Comparison of ENCODE assay signal across 19 cellular contexts in genomic region chr20:3414122-3414521, GRCh38. TPM values are rescaled to one million over a fixed set of nuclear protein-coding genes. Genes with fewer than 3 reads are reported as not detected.
DNase-seq lines count a peak whose midpoint lies in the region; ATAC-seq, FAIRE-seq and TF ChIP-seq lines count a peak whose summit lies in the region.
"Had no signal": no experiment of that assay in that cellular context is flagged by ENCODE, and none has a peak within 500 bp of the region (broad histone marks: within the 10 kb centered on the region; RNA-seq: fewer than 3 reads in every experiment).

No MANE protein-coding gene starts in this region.

- intact Hi-C loops in HCT116 (cut with micrococcal nuclease), result no loop called here
- intact Hi-C loops in K562 (cut with micrococcal nuclease), result no loop called here

- TF ChIP-seq POLR2A in A549 (IDR thresholded peaks at IDR 0.05; ENCODE audit: low read length), result no peak
- TF ChIP-seq POLR2A in HCT116 (IDR thresholded peaks at IDR 0.05; ENCODE audit: borderline replicate concordance, extremely low read depth, insufficient read depth, insufficient read length), result no peak
- no peak for TF ChIP-seq POLR2A in K562 (conservative IDR thresholded peaks at IDR 0.05)

- H2AFZ ChIP-seq in HCT116 (ENCODE audit: low read depth, low read length, poor library complexity, severe bottlenecking) (peak overlapping the region; percentile 16), K562 (ENCODE audit: low read depth, low read length) (no peak overlapping the region)

- RAD21 ChIA-PET in HCT116 (lab: Charles Lee; ENCODE audit: low non-redundant PET in 1 of 2, low total read pairs in 2 of 2, uncharacterized antibody in 2 of 2, unreplicated experiment in 2 of 2), result no interaction called here

- H3K4me1 ChIP-seq in A549, result 0 out of 3 replicates have a peak, but pooled peaks cover 1% of the 10 kb centered on the region
- no peaks in the 10 kb centered on the region; a peak in 1 of 4 replicates for H3K4me1 ChIP-seq in HCT116 (ENCODE audit: control insufficient read depth in 1 of 2, insufficient read depth in 2 of 2, low read length in 2 of 2)
- H3K4me1 ChIP-seq in K562 (replicated peaks in 1 of 2; ENCODE audit: control insufficient read depth in 2 of 2, insufficient read depth in 2 of 2, low read length in 2 of 2), result no peaks in the 10 kb centered on the region
- H3K4me1 ChIP-seq: Caco-2 had no signal

- H4K20me1 ChIP-seq in HCT116 (ENCODE audit: insufficient read depth), result no peaks in the 10 kb centered on the region
- H4K20me1 ChIP-seq in K562 (replicated peaks; ENCODE audit: control insufficient read depth, insufficient read depth, low read length), result no peaks in the 10 kb centered on the region
- H4K20me1 ChIP-seq: BLaER1 treated with 17β-estradiol and CSF1 and Interleukin-3, amounts not matched to agents 10 nM and 100 nM had no signal

- no peak for DNase-seq in A549 (ENCODE audit: low read depth in 1 of 2, low spot score in 1 of 2)
- DNase-seq in HCT116 (ENCODE audit: low read depth, low spot score), result no peak
- no peak for DNase-seq in K562 (ENCODE audit: extremely low read depth in 1 of 4, low spot score in 3 of 4)
- no peak for DNase-seq in NCI-H1930 (lab: John Stamatoyannopoulos, UW)
- DNase-seq: 8988T; AML-193; Caco-2; Calu3; CD4-positive, alpha-beta T cell; CD8-positive, alpha-beta T cell; GF-D8 had no signal

- no peaks in the 10 kb centered on the region for H3K36me3 ChIP-seq in HCT116 (ENCODE audit: control insufficient read depth in 1 of 2, insufficient read depth in 2 of 2, low read length in 2 of 2)
- H3K36me3 ChIP-seq in K562 (ENCODE audit: control insufficient read depth, insufficient read depth, low read length), result no peaks in the 10 kb centered on the region
- H3K36me3 ChIP-seq: BLaER1 treated with 17β-estradiol and CSF1 and Interleukin-3, amounts not matched to agents 10 nM and 100 nM had no signal

- in situ Hi-C loops in K562 (cut with MboI), result no loop called here

- POLR2A ChIA-PET in A549 (lab: Yijun Ruan, JAX), result no interaction called here
- POLR2A ChIA-PET in HCT116 (lab: Charles Lee), result no interaction called here
- POLR2A ChIA-PET in K562 (lab: Yijun Ruan, JAX), result no interaction called here

- TF ChIP-seq CTCF in A549 (IDR thresholded peaks at IDR 0.05), result no peak
- no peak for TF ChIP-seq CTCF in HCT116 (IDR thresholded peaks at IDR 0.05 in 2 of 3, conservative IDR thresholded peaks at IDR 0.05 in 1 of 3; ENCODE audit: borderline replicate concordance in 1 of 3, insufficient read depth in 1 of 3, low read depth in 2 of 3, low read length in 2 of 3)
- no peak for TF ChIP-seq CTCF in K562 (IDR thresholded peaks at IDR 0.05 in 2 of 3, conservative IDR thresholded peaks at IDR 0.05 in 1 of 3; ENCODE audit: insufficient read depth in 2 of 3, low read depth in 1 of 3, low read length in 3 of 3)

- TF ChIP-seq RAD21 in A549 (conservative IDR thresholded peaks at IDR 0.05 in 1 of 2, IDR thresholded peaks at IDR 0.05 in 1 of 2), result no peak
- no peak for TF ChIP-seq RAD21 in HCT116 (IDR thresholded peaks at IDR 0.05; ENCODE audit: low read depth)
- TF ChIP-seq RAD21 in K562 (CRISPR knock-in tag; conservative IDR thresholded peaks at IDR 0.05 in 1 of 2, IDR thresholded peaks at IDR 0.05 in 1 of 2), result no peak

- no peaks in the 10 kb centered on the region for H3K9me1 ChIP-seq in K562 (ENCODE audit: control insufficient read depth, insufficient read depth, low read length)

- H3K4me3 ChIP-seq in A549, result no peak overlapping the region
- H3K4me3 ChIP-seq in HCT116 (replicated peaks in 1 of 2; ENCODE audit: low read depth in 1 of 2, low read length in 2 of 2), result no peak overlapping the region
- no peak overlapping the region for H3K4me3 ChIP-seq in K562
- H3K4me3 ChIP-seq: BLaER1 treated with 17β-estradiol and CSF1 and Interleukin-3, amounts not matched to agents 10 nM and 100 nM had no signal

- H3K27ac ChIP-seq in A549, result no peak overlapping the region
- no peak overlapping the region for H3K27ac ChIP-seq in HCT116 (ENCODE audit: low read depth, low read length)
- no peak overlapping the region for H3K27ac ChIP-seq in K562 (ENCODE audit: extremely low read depth, low read depth, low read length)
- H3K27ac ChIP-seq: BLaER1 treated with 17β-estradiol and CSF1 and Interleukin-3, amounts not matched to agents 10 nM and 100 nM; C4-2B had no signal

- BruUV-seq in HCT116 (replicated peaks; lab: Mats Ljungman, UMichigan), result no TSS peak
- BruUV-seq in K562 (replicated peaks; lab: Mats Ljungman, UMichigan), result no TSS peak

- H3K9ac ChIP-seq in HCT116 (ENCODE audit: low read length) (no peak overlapping the region), K562 (ENCODE audit: insufficient read depth in 1 of 2, low read depth in 2 of 2, low read length in 2 of 2) (no peak overlapping the region)
- H3K9ac ChIP-seq: BLaER1 treated with 17β-estradiol and CSF1 and Interleukin-3, amounts not matched to agents 10 nM and 100 nM had no signal

- no peaks in the 10 kb centered on the region for H3K27me3 ChIP-seq in HCT116 (ENCODE audit: insufficient read depth, low read length)
- no peaks in the 10 kb centered on the region for H3K27me3 ChIP-seq in K562 (ENCODE audit: control insufficient read depth in 2 of 2, insufficient read depth in 2 of 2, low read length in 2 of 2)
- H3K27me3 ChIP-seq: BLaER1 treated with 17β-estradiol and CSF1 and Interleukin-3, amounts not matched to agents 10 nM and 100 nM had no signal

- H3K79me2 ChIP-seq in HCT116 (ENCODE audit: insufficient read depth, low read length), result no peaks in the 10 kb centered on the region
- no peaks in the 10 kb centered on the region for H3K79me2 ChIP-seq in K562 (ENCODE audit: control insufficient read depth, insufficient read depth, low read length)

- no peaks in the 10 kb centered on the region for H3K9me2 ChIP-seq in HCT116 (ENCODE audit: insufficient read depth)

- FAIRE-seq in A549 (lab: Jason Lieb, UNC), result no peak
- no peak for FAIRE-seq in K562 (lab: Jason Lieb, UNC)
- FAIRE-seq: A204.1, D721Med, G401.6, GM12891, GM19239 had no signal

- ATAC-seq in A549, result no peak
- ATAC-seq in HCT116, result no peak
- ATAC-seq in K562, result no peak
- ATAC-seq in GM21447 (IDR thresholded peaks at IDR 0.05; ENCODE audit: unreplicated experiment), result no peak
- ATAC-seq: CD8-positive, alpha-beta T cell had no signal

- CTCF ChIA-PET in A549 (lab: Yijun Ruan, JAX) (interaction anchor here (0.6 kb wide), 1 partner anchor 8 kb away, joined by 3 read pairs; no protein-coding TSS in a partner anchor), HCT116 (lab: Charles Lee) (no interaction called here), K562 (lab: Yijun Ruan, JAX; ENCODE audit: low intra/inter-chr PET ratio) (no interaction called here)

- TF ChIP-seq EP300 in A549 (IDR thresholded peaks at IDR 0.05) (no peak), K562 (IDR thresholded peaks at IDR 0.05; ENCODE audit: low read length) (no peak)

- H3K4me2 ChIP-seq in A549 (no peak overlapping the region), HCT116 (ENCODE audit: low read length) (no peak overlapping the region), K562 (ENCODE audit: insufficient read depth, low read length) (no peak overlapping the region)
- H3K4me2 ChIP-seq: BLaER1 treated with 17β-estradiol and CSF1 and Interleukin-3, amounts not matched to agents 10 nM and 100 nM had no signal

- 45% methylated on average over 2 of the region's 2 CpGs for WGBS in A549 (ENCODE audit: missing lambda C conversion rate)
- 6% methylated on average over 2 of the region's 2 CpGs for WGBS in K562 (ENCODE audit: insufficient coverage, low coverage, missing lambda C conversion rate)

- no peaks in the 10 kb centered on the region for H3K9me3 ChIP-seq in A549
- H3K9me3 ChIP-seq in HCT116 (ENCODE audit: control insufficient read depth in 1 of 2, insufficient read depth in 1 of 2, low read depth in 1 of 2, low read length in 2 of 2), result no peaks in the 10 kb centered on the region
- no peaks in the 10 kb centered on the region for H3K9me3 ChIP-seq in K562 (replicated peaks; ENCODE audit: control insufficient read depth, insufficient read depth, low read depth, low read length)
- H3K9me3 ChIP-seq: Caco-2 had no signal

RNA-seq across cellular contexts. Expression of gene DNAAF9, which starts 6.7 kb away (rescaled TPM):
- polyA plus RNA-seq in A549 (2011; rRNA removed), result 7.5 and 8.2 TPM in 2 replicates
- polyA plus RNA-seq in A549 (2012; cell fraction: cytosol; rRNA removed), result 1.8 and 2.4 TPM in 2 replicates
- polyA plus RNA-seq in A549 (2012; cell fraction: nucleus; rRNA removed), result 5.4 and 8.1 TPM in 2 replicates
- 4.3 to 6.2 TPM (median 4.9 TPM) in 3 replicates for polyA plus RNA-seq in A549 (2017; fragmentation: RNase III; extraction: RNeasy Plus Mini Kit Qiagen cat#74134 plus additional on column Dnase treatment)
- 8.4 and 8.5 TPM in 2 replicates for polyA minus RNA-seq in A549 (2011; rRNA and poly(A)+ RNA removed)
- 4.6 TPM for total RNA-seq in HCT116 (2021; ENCODE audit: unreplicated experiment)
- 2.8 and 3.4 TPM in 2 replicates for polyA plus RNA-seq in HCT116 (2012)
- total RNA-seq in K562 (2011; cell fraction: chromatin; rRNA removed; ENCODE audit: low replicate concordance), result 17.2 and 19.7 TPM in 2 replicates
- total RNA-seq in K562 (2011; cell fraction: nucleolus; rRNA removed), result 7.3 and 8.0 TPM in 2 replicates
- total RNA-seq in K562 (2011; cell fraction: nucleoplasm; rRNA removed), result 9.3 and 9.8 TPM in 2 replicates
- 1.3 and 1.5 TPM in 2 replicates for total RNA-seq in K562 (2014; rRNA removed)
- 2.1 and 2.6 TPM in 2 replicates for total RNA-seq in K562 (2014; rRNA removed; fragmentation: Illumina TruSeq; extraction: Trizol)
- total RNA-seq in K562 (2015; rRNA removed; fragmentation: Illumina TruSeq; extraction: Trizol), result 2.2 and 2.3 TPM in 2 replicates
- 2.5 and 2.9 TPM in 2 replicates for total RNA-seq in K562 (2021)
- polyA plus RNA-seq in K562 (2011; rRNA removed), result 2.7 and 4.1 TPM in 2 replicates
- polyA plus RNA-seq in K562 (2011; cell fraction: cytosol; rRNA removed), result 1.3 and 2.9 TPM in 2 replicates
- 5.8 and 9.1 TPM in 2 replicates for polyA plus RNA-seq in K562 (2011; cell fraction: nucleus; rRNA removed)
- 1.8 and 2.8 TPM in 2 replicates for polyA plus RNA-seq in K562 (2012)
- polyA plus RNA-seq in K562 (2014; fragmentation: Illumina TruSeq; extraction: Trizol), result 1.9 and 2.2 TPM in 2 replicates
- under 1 TPM; 0.42 to 0.49 TPM for polyA plus RNA-seq in K562 (2014; fragmentation: Nextera tagmentation; extraction: Ambion mirVana)
- polyA plus RNA-seq in K562 (2014; rRNA removed), result 1.7 and 1.8 TPM in 2 replicates
- polyA minus RNA-seq in K562 (2011; rRNA and poly(A)+ RNA removed), result 4.9 and 8.1 TPM in 2 replicates
- polyA minus RNA-seq in K562 (2011; cell fraction: cytosol; rRNA and poly(A)+ RNA removed), result 1.9 and 4.6 TPM in 2 replicates
- polyA minus RNA-seq in K562 (2011; cell fraction: nucleus; rRNA and poly(A)+ RNA removed), result 3.9 and 8.2 TPM in 2 replicates
- total RNA-seq: Caco-2 had no signal

RNA-seq across cellular contexts. Expression of gene ATRN, which starts 56.7 kb away (rescaled TPM):
- polyA plus RNA-seq in A549 (2011; rRNA removed) (58.7 and 67.1 TPM in 2 replicates), A549 (2017; fragmentation: RNase III; extraction: RNeasy Plus Mini Kit Qiagen cat#74134 plus additional on column Dnase treatment) (20.4 to 22.6 TPM (median 21.3 TPM) in 3 replicates), K562 (2011; rRNA removed) (16.5 and 26.3 TPM in 2 replicates), K562 (2014; fragmentation: Illumina TruSeq; extraction: Trizol) (10.2 and 10.6 TPM in 2 replicates), K562 (2014; fragmentation: Nextera tagmentation; extraction: Ambion mirVana) (1 to 10 TPM in 1 of 2 experiments, under 1 TPM in 1; 0.69 to 1.6 TPM), K562 (2014; rRNA removed) (6.3 and 7.5 TPM in 2 replicates)
- 13.9 and 18.3 TPM in 2 replicates for polyA plus RNA-seq in A549 (2012; cell fraction: cytosol; rRNA removed)
- polyA plus RNA-seq in A549 (2012; cell fraction: nucleus; rRNA removed), result 25.0 and 28.6 TPM in 2 replicates
- polyA minus RNA-seq in A549 (2011; rRNA and poly(A)+ RNA removed), result 108 and 130 TPM in 2 replicates
- total RNA-seq in HCT116 (2021; ENCODE audit: unreplicated experiment) (24.4 TPM), K562 (2014; rRNA removed) (5.7 and 6.7 TPM in 2 replicates), K562 (2014; rRNA removed; fragmentation: Illumina TruSeq; extraction: Trizol) (7.6 and 8.5 TPM in 2 replicates), K562 (2015; rRNA removed; fragmentation: Illumina TruSeq; extraction: Trizol) (8.5 and 9.1 TPM in 2 replicates), K562 (2021) (10.3 and 11.8 TPM in 2 replicates)
- polyA plus RNA-seq in HCT116 (2012), result 17.5 and 17.9 TPM in 2 replicates
- 38.2 and 41.0 TPM in 2 replicates for total RNA-seq in K562 (2011; cell fraction: chromatin; rRNA removed; ENCODE audit: low replicate concordance)
- 31.8 and 33.4 TPM in 2 replicates for total RNA-seq in K562 (2011; cell fraction: nucleolus; rRNA removed)
- 36.1 and 38.3 TPM in 2 replicates for total RNA-seq in K562 (2011; cell fraction: nucleoplasm; rRNA removed)
- polyA plus RNA-seq in K562 (2011; cell fraction: cytosol; rRNA removed), result 12.0 and 24.0 TPM in 2 replicates
- 14.1 and 23.7 TPM in 2 replicates for polyA plus RNA-seq in K562 (2011; cell fraction: nucleus; rRNA removed)
- polyA plus RNA-seq in K562 (2012), result 9.1 and 9.8 TPM in 2 replicates
- 52.2 and 72.7 TPM in 2 replicates for polyA minus RNA-seq in K562 (2011; rRNA and poly(A)+ RNA removed)
- polyA minus RNA-seq in K562 (2011; cell fraction: cytosol; rRNA and poly(A)+ RNA removed), result 17.0 and 23.7 TPM in 2 replicates
- 12.8 and 43.2 TPM in 2 replicates for polyA minus RNA-seq in K562 (2011; cell fraction: nucleus; rRNA and poly(A)+ RNA removed)

Comparison
In these comparisons a context has a peak if more than half of its experiments do, and no peak if none do; other contexts are left out.
1. Of the 35 proteins assayed by ChIP-seq in both K562 and A549: peak only in K562: none; only in A549: MAFK; in both: none; in neither: 34.